ENCODE assay signal across 8 cellular contexts in genomic region chr4:169315530-169316306, GRCh38. TPM values are rescaled to one million over a fixed set of nuclear protein-coding genes. Genes with fewer than 3 reads are reported as not detected.
A peak's percentile ranks its signal among the peaks of the same experiment; 100 is the strongest.
DNase-seq lines count a peak whose midpoint lies in the region; ATAC-seq and TF ChIP-seq lines count a peak whose summit lies in the region.

No MANE protein-coding gene starts in this region.

- peak; percentile 30 for ATAC-seq in left lung
- no peak for ATAC-seq in HG03378 (IDR thresholded peaks at IDR 0.05; ENCODE audit: unreplicated experiment)
- ATAC-seq in GM19467 (IDR thresholded peaks at IDR 0.05; ENCODE audit: unreplicated experiment) = no peak

- H3K4me3 ChIP-seq in HEK293 (ENCODE audit: low read depth, low read length) (no peak overlapping the region), brain microvascular endothelial cell (ENCODE audit: low read depth, low read length) (no peak overlapping the region), left lung (no peak overlapping the region)

- intact Hi-C loops in left lung (cut with DNase I) = no loop called here

- CTCF ChIA-PET in HEK293 (lab: Yijun Ruan, JAX) = interaction anchor here (0.6 to 1.0 kb wide), 2 partner anchors 291 to 1059 kb away, joined by 3 to 4 read pairs; no protein-coding TSS in a partner anchor

- DNase-seq in A172 (ENCODE audit: low spot score) = peak; percentile 29
- DNase-seq in brain microvascular endothelial cell = peak; percentile 54
- DNase-seq in left lung = no peak
- no peak for DNase-seq in SKM-1 (lab: John Stamatoyannopoulos, UW; ENCODE audit: unreplicated experiment)
- no peak for DNase-seq in NCI-H446 (lab: John Stamatoyannopoulos, UW)

- in situ Hi-C loops in brain microvascular endothelial cell (cut with HindIII; ENCODE audit: low pct_ligation_motif_present, low sequenced_read_pairs) = no loop called here

- TF ChIP-seq CTCF in HEK293 (tag by site-specific recombination; IDR thresholded peaks at IDR 0.05) (no peak), brain microvascular endothelial cell (IDR thresholded peaks at IDR 0.05; ENCODE audit: low read depth, low read length, missing control alignments) (no peak), left lung (IDR thresholded peaks at IDR 0.05) (no peak)

- H3K4me1 ChIP-seq in HEK293 (ENCODE audit: control insufficient read depth, insufficient read depth, low read length) (peaks cover 18% of the 10 kb centered on the region), left lung (peaks cover 8 to 9% of the 10 kb centered on the region in 2 donors)

- H3K27ac ChIP-seq in HEK293 (ENCODE audit: extremely low read depth, low read depth, low read length) = peak overlapping the region; percentile 40; the same call in 1 of the 2 replicates
- H3K27ac ChIP-seq in brain microvascular endothelial cell = peak overlapping the region; percentile 41
- peak overlapping the region in 1 of 2 donors; percentile 3 for H3K27ac ChIP-seq in left lung

- no peaks in the 10 kb centered on the region for H3K36me3 ChIP-seq in HEK293 (ENCODE audit: control insufficient read depth in 2 of 2, insufficient read depth in 1 of 2, low read length in 2 of 2)
- no peaks in the 10 kb centered on the region for H3K36me3 ChIP-seq in brain microvascular endothelial cell (replicated peaks)
- H3K36me3 ChIP-seq in left lung = no peaks in the 10 kb centered on the region

- POLR2A ChIA-PET in HEK293 (lab: Yijun Ruan, JAX) = interaction anchor here (1.3 kb wide), 1 partner anchor 305 kb away, joined by 10 read pairs; the partner anchor contains the start of gene CBR4

- no peaks in the 10 kb centered on the region for H3K9me3 ChIP-seq in HEK293 (ENCODE audit: control insufficient read depth, insufficient read depth, low read depth, low read length)
- no peaks in the 10 kb centered on the region for H3K9me3 ChIP-seq in left lung

- no peaks in the 10 kb centered on the region for H3K27me3 ChIP-seq in brain microvascular endothelial cell (replicated peaks)
- H3K27me3 ChIP-seq in left lung = no peaks in the 10 kb centered on the region

TF ChIP-seq in HEK293, 187 proteins besides CTCF, POLR2A, EP300 and RAD21:
- peak; percentile 98 for TF ChIP-seq ZNF335 (tag by site-specific recombination; conservative IDR thresholded peaks at IDR 0.05)
- peak; percentile 85; the same call in 1 of the 2 replicates for TF ChIP-seq TCF7L2 (IDR thresholded peaks at IDR 0.05; ENCODE audit: borderline replicate concordance, low read depth, low read length)
- TF ChIP-seq HOXD13 (CRISPR knock-in tag; IDR thresholded peaks at IDR 0.05; ENCODE audit: borderline replicate concordance) = no peak
- TF ChIP-seq, protein P1, sequence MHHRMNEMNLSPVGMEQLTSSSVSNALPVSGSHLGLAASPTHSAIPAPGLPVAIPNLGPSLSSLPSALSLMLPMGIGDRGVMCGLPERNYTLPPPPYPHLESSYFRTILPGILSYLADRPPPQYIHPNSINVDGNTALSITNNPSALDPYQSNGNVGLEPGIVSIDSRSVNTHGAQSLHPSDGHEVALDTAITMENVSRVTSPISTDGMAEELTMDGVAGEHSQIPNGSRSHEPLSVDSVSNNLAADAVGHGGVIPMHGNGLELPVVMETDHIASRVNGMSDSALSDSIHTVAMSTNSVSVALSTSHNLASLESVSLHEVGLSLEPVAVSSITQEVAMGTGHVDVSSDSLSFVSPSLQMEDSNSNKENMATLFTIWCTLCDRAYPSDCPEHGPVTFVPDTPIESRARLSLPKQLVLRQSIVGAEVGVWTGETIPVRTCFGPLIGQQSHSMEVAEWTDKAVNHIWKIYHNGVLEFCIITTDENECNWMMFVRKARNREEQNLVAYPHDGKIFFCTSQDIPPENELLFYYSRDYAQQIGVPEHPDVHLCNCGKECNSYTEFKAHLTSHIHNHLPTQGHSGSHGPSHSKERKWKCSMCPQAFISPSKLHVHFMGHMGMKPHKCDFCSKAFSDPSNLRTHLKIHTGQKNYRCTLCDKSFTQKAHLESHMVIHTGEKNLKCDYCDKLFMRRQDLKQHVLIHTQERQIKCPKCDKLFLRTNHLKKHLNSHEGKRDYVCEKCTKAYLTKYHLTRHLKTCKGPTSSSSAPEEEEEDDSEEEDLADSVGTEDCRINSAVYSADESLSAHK (tag by site-specific recombination; IDR thresholded peaks at IDR 0.05) = no peak
- TF ChIP-seq OSR2 (tag by site-specific recombination; IDR thresholded peaks at IDR 0.05) = peak; percentile 84
- TF ChIP-seq, protein P2, sequence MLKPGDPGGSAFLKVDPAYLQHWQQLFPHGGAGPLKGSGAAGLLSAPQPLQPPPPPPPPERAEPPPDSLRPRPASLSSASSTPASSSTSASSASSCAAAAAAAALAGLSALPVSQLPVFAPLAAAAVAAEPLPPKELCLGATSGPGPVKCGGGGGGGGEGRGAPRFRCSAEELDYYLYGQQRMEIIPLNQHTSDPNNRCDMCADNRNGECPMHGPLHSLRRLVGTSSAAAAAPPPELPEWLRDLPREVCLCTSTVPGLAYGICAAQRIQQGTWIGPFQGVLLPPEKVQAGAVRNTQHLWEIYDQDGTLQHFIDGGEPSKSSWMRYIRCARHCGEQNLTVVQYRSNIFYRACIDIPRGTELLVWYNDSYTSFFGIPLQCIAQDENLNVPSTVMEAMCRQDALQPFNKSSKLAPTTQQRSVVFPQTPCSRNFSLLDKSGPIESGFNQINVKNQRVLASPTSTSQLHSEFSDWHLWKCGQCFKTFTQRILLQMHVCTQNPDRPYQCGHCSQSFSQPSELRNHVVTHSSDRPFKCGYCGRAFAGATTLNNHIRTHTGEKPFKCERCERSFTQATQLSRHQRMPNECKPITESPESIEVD (tag by site-specific recombination; IDR thresholded peaks at IDR 0.05) = peak; percentile 55; the same call in 1 of the 2 replicates
- TF ChIP-seq FEZF1 (tag by site-specific recombination; IDR thresholded peaks at IDR 0.05) = peak; percentile 80

RNA-seq across cellular contexts. Expression of gene SH3RF1, which starts 45.0 kb away (rescaled TPM):
- 8.3 and 11.0 TPM in 2 replicates for total RNA-seq in A172 (2014; rRNA removed; shearing (Covaris generic))
- total RNA-seq in left lung = 10 to 100 TPM; 24.0 to 39.4 TPM

Comparison
In these comparisons a context has a peak if more than half of its experiments do, and no peak if none do; other contexts are left out.
1. DNase-seq: peak in A172 (single experiment) and brain microvascular endothelial cell (single experiment); none in left lung (0 of 2), SKM-1 (single experiment) and NCI-H446 (0 of 2).